Comparison of ENCODE assay signal across 8 cellular contexts in genomic region chr11:3421608-3422379, GRCh38. TPM values are rescaled to one million over a fixed set of nuclear protein-coding genes. Genes with fewer than 3 reads are reported as not detected.
A peak's percentile ranks its signal among the peaks of the same experiment; 100 is the strongest.
DNase-seq lines count a peak whose midpoint lies in the region; ATAC-seq and TF ChIP-seq lines count a peak whose summit lies in the region.
"Not testable (repeated sequence)": the region's sequence is repeated elsewhere in the genome, so short reads cannot be mapped to it uniquely, and the experiment has no call there.

No MANE protein-coding gene starts in this region.

- H2AFZ ChIP-seq in PC-3 (ENCODE audit: low read length), result peak overlapping the region; percentile 86
- H2AFZ ChIP-seq in osteoblast (ENCODE audit: low read length), result peak overlapping the region; percentile 82

- not testable (repeated sequence) for H3F3A ChIP-seq in PC-3 (ENCODE audit: low read length, unreplicated experiment)

- H3K4me3 ChIP-seq in Caco-2 (ENCODE audit: low read depth, low read length) (peak overlapping the region; percentile 80), HL-60 (replicated peaks; ENCODE audit: insufficient read depth, low read length) (peak overlapping the region; percentile 65), PC-3 (ENCODE audit: low read length) (peak overlapping the region; percentile 76), iPS-20b (ENCODE audit: low read length) (peak overlapping the region; percentile 84), osteoblast (ENCODE audit: insufficient read depth, low read length) (peak overlapping the region; percentile 76), subcutaneous abdominal adipose tissue (ENCODE audit: low read depth in 1 of 5, low read length in 5 of 5) (peak overlapping the region; percentile 55 to 77 (median 60))

- CTCF ChIA-PET in Caco-2 (lab: Charles Lee); PC-3 (lab: Charles Lee): not testable (repeated sequence)

- H3K36me3 ChIP-seq in Caco-2 (ENCODE audit: control insufficient read depth, insufficient read depth, low read length); PC-3 (ENCODE audit: low read depth, low read length); iPS-20b (ENCODE audit: insufficient read depth, low read depth, low read length); osteoblast (ENCODE audit: insufficient read depth, low read length); subcutaneous abdominal adipose tissue (ENCODE audit: control insufficient read depth in 5 of 5, insufficient read depth in 5 of 5, low read length in 5 of 5): not testable (repeated sequence)

- peak; percentile 45 to 47 for DNase-seq in Caco-2
- peak in 1 of 2 experiments; percentile 4 for DNase-seq in HL-60 (ENCODE audit: low read depth in 1 of 2, low spot score in 1 of 2)
- peak; percentile 20 for DNase-seq in PC-3
- peak; percentile 6 for DNase-seq in activated T-cell treated with anti-CD3 and anti-CD28 coated beads for 4 hours
- DNase-seq in osteoblast (ENCODE audit: insufficient read length, low spot score, missing footprints), result not testable (repeated sequence)

- POLR2A ChIA-PET in Caco-2 (lab: Charles Lee); PC-3 (lab: Charles Lee; ENCODE audit: unreplicated experiment): not testable (repeated sequence)

- H3K27ac Mint-ChIP-seq in Caco-2 (ENCODE audit: unreplicated experiment), result peak overlapping the region; percentile 94
- peak overlapping the region; percentile 99 for H3K27ac Mint-ChIP-seq in dendritic cell treated with granulocyte-macrophage colony-stimulating factor and Interleukin-4, amounts not matched to agents 40 ng/mL and 50 ng/mL, for 4 days

- not testable (repeated sequence) for H3K4me1 Mint-ChIP-seq in Caco-2 (ENCODE audit: low read depth, unreplicated experiment)
- H3K4me1 Mint-ChIP-seq in dendritic cell treated with granulocyte-macrophage colony-stimulating factor and Interleukin-4, amounts not matched to agents 40 ng/mL and 50 ng/mL, for 4 days (ENCODE audit: low read depth), result peaks cover 10% of the 10 kb centered on the region

- not testable (repeated sequence) for H3K27me3 ChIP-seq in Caco-2 (replicated peaks; ENCODE audit: control insufficient read depth, insufficient read depth, low read length); HL-60 (ENCODE audit: insufficient read depth, poor library complexity, severe bottlenecking); PC-3 (ENCODE audit: low read length); iPS-20b (ENCODE audit: insufficient read depth, low read length); osteoblast (ENCODE audit: insufficient read depth, low read length); subcutaneous abdominal adipose tissue (ENCODE audit: control insufficient read depth in 5 of 5, insufficient read depth in 4 of 5, low read length in 5 of 5)

- H3K4me2 ChIP-seq in PC-3 (ENCODE audit: low read length) (peak overlapping the region; percentile 87), osteoblast (ENCODE audit: insufficient read depth, low read length) (peak overlapping the region; percentile 88)

- H3K9ac ChIP-seq in PC-3 (ENCODE audit: low read length) (peak overlapping the region; percentile 79), iPS-20b (ENCODE audit: low read depth, low read length) (peak overlapping the region; percentile 80; the same call in 1 of the 2 replicates), subcutaneous abdominal adipose tissue (ENCODE audit: low read length in 5 of 5) (peak overlapping the region in 2 of 5 donors; percentile 45 to 66)

- not testable (repeated sequence) for H3K9me2 ChIP-seq in PC-3 (replicated peaks; ENCODE audit: low read length)

- not testable (repeated sequence) for H3K9me3 Mint-ChIP-seq in Caco-2 (ENCODE audit: unreplicated experiment); dendritic cell treated with granulocyte-macrophage colony-stimulating factor and Interleukin-4, amounts not matched to agents 40 ng/mL and 50 ng/mL, for 4 days

- peaks cover 13% of the 10 kb centered on the region for H3K36me3 Mint-ChIP-seq in Caco-2 (ENCODE audit: insufficient read depth, unreplicated experiment)
- H3K36me3 Mint-ChIP-seq in dendritic cell treated with granulocyte-macrophage colony-stimulating factor and Interleukin-4, amounts not matched to agents 40 ng/mL and 50 ng/mL, for 4 days (ENCODE audit: low read depth), result not testable (repeated sequence)

- intact Hi-C loops in Caco-2 (cut with micrococcal nuclease; ENCODE audit: unreplicated experiment), result loop anchor here (1.0 kb wide), 1 partner anchor 42 kb away; the partner anchor contains the start of gene ZNF195
- intact Hi-C loops in PC-3 (cut with micrococcal nuclease), result not testable (repeated sequence)
- intact Hi-C loops in dendritic cell treated with granulocyte-macrophage colony-stimulating factor and Interleukin-4, amounts not matched to agents 40 ng/mL and 50 ng/mL, for 4 days (cut with micrococcal nuclease), result loop anchor here (2.0 kb wide), 1 partner anchor 43 kb away; the partner anchor contains the start of gene ZNF195

- H3K79me2 ChIP-seq in PC-3 (ENCODE audit: low read length); osteoblast (ENCODE audit: insufficient read depth, low read length): not testable (repeated sequence)

- ATAC-seq in PC-3, result not testable (repeated sequence)

- H3K9me3 ChIP-seq in Caco-2; PC-3 (ENCODE audit: low read length); iPS-20b (ENCODE audit: insufficient read depth, low read depth, low read length); osteoblast (ENCODE audit: low read depth, low read length); subcutaneous abdominal adipose tissue (ENCODE audit: control insufficient read depth in 5 of 5, low read length in 5 of 5): not testable (repeated sequence)

- not testable (repeated sequence) for TF ChIP-seq CTCF in Caco-2 (IDR thresholded peaks at IDR 0.05; ENCODE audit: insufficient read depth in 1 of 2, low read depth in 1 of 2, low read length in 1 of 2, severe bottlenecking in 1 of 2, unreplicated experiment in 1 of 2); HL-60 (IDR thresholded peaks at IDR 0.05; ENCODE audit: insufficient read depth, low read length); PC-3 (conservative IDR thresholded peaks at IDR 0.05; ENCODE audit: low read depth, low read length); osteoblast (IDR thresholded peaks at IDR 0.05; ENCODE audit: extremely low read depth, low read depth, low read length)

- BruUV-seq in Caco-2 (replicated peaks; lab: Mats Ljungman, UMichigan), result not testable (repeated sequence)
- TSS peak; percentile 64 for BruUV-seq in PC-3 (replicated peaks; lab: Mats Ljungman, UMichigan)

- H3K4me1 ChIP-seq in Caco-2; PC-3 (ENCODE audit: insufficient read depth, low read length); iPS-20b (ENCODE audit: insufficient read depth, low read length); osteoblast (ENCODE audit: insufficient read depth, low read length): not testable (repeated sequence)
- peaks cover 0 to 15% (median 10%) of the 10 kb centered on the region in 5 donors for H3K4me1 ChIP-seq in subcutaneous abdominal adipose tissue (ENCODE audit: control insufficient read depth in 5 of 5, insufficient read depth in 5 of 5, low read length in 5 of 5)

- not testable (repeated sequence) for H4K20me1 ChIP-seq in PC-3 (ENCODE audit: low read length); osteoblast (ENCODE audit: insufficient read depth, low read length)

- not testable (repeated sequence) for H3K27me3 Mint-ChIP-seq in Caco-2 (ENCODE audit: insufficient read depth, unreplicated experiment)
- peaks cover 51% of the 10 kb centered on the region for H3K27me3 Mint-ChIP-seq in dendritic cell treated with granulocyte-macrophage colony-stimulating factor and Interleukin-4, amounts not matched to agents 40 ng/mL and 50 ng/mL, for 4 days

- H3K4me3 Mint-ChIP-seq in Caco-2 (ENCODE audit: unreplicated experiment), result peak overlapping the region; percentile 88
- H3K4me3 Mint-ChIP-seq in dendritic cell treated with granulocyte-macrophage colony-stimulating factor and Interleukin-4, amounts not matched to agents 40 ng/mL and 50 ng/mL, for 4 days, result peak overlapping the region; percentile 93

- H3K27ac ChIP-seq in HL-60 (replicated peaks) (peak overlapping the region; percentile 56), osteoblast (ENCODE audit: low read depth, low read length) (peak overlapping the region; percentile 94), subcutaneous abdominal adipose tissue (ENCODE audit: low read depth, low read length) (peak overlapping the region; percentile 57)
- not testable (repeated sequence) for H3K27ac ChIP-seq in PC-3 (ENCODE audit: low read length); iPS-20b (ENCODE audit: low read length)

RNA-seq across cellular contexts. Expression of gene ZNF195, which starts 42.8 kb away (rescaled TPM):
- total RNA-seq in Caco-2 (2022) (51.2 and 57.5 TPM in 2 replicates), PC-3 (2014; rRNA removed) (45.8 and 47.9 TPM in 2 replicates), osteoblast (14.7 and 19.2 TPM in 2 replicates)
